ENCODE assay signal across 1 cellular context in genomic region chr3:174366904-174367303, GRCh38.
TF ChIP-seq lines count a peak whose summit lies in the region.

No MANE protein-coding gene starts in this region.

TF ChIP-seq in HEK293, 187 proteins besides CTCF, POLR2A, EP300 and RAD21:
- 0 out of 2 replicates have a peak, but pooled peaks have one; percentile 8 for TF ChIP-seq ZNF654 (tag by site-specific recombination; IDR thresholded peaks at IDR 0.05; ENCODE audit: low read depth)
- peak; percentile 42; the same call in 1 of the 2 replicates for TF ChIP-seq ZNF623 (tag by site-specific recombination; IDR thresholded peaks at IDR 0.05)
- peak; percentile 30; the same call in 1 of the 2 replicates for TF ChIP-seq ZNF202 (tag by site-specific recombination; IDR thresholded peaks at IDR 0.05; ENCODE audit: borderline replicate concordance)
- peak; percentile 59 for TF ChIP-seq ZBTB8A (tag by site-specific recombination; IDR thresholded peaks at IDR 0.05)
- TF ChIP-seq ZBTB11 (tag by site-specific recombination; conservative IDR thresholded peaks at IDR 0.05; ENCODE audit: low read depth) = peak; percentile 55
- TF ChIP-seq ZNF404 (tag by site-specific recombination; IDR thresholded peaks at IDR 0.05) = peak; percentile 50; the same call in 1 of the 2 replicates
- TF ChIP-seq ZNF558 (tag by site-specific recombination; IDR thresholded peaks at IDR 0.05) = 0 out of 2 replicates have a peak, but pooled peaks have one; percentile 36
- peak; percentile 47; the same call in 1 of the 2 replicates for TF ChIP-seq ZNF433 (tag by site-specific recombination; IDR thresholded peaks at IDR 0.05; ENCODE audit: low read depth)
- TF ChIP-seq ZNF394 (tag by site-specific recombination; IDR thresholded peaks at IDR 0.05; ENCODE audit: borderline replicate concordance) = peak; percentile 73; the same call in 1 of the 2 replicates
- peak; percentile 40; the same call in 1 of the 2 replicates for TF ChIP-seq ZNF266 (tag by site-specific recombination; IDR thresholded peaks at IDR 0.05; ENCODE audit: low read depth)
- peak; percentile 34 for TF ChIP-seq ZNF555 (tag by site-specific recombination; conservative IDR thresholded peaks at IDR 0.05)
- peak; percentile 68 for TF ChIP-seq ZNF518A (tag by site-specific recombination; conservative IDR thresholded peaks at IDR 0.05; ENCODE audit: low read depth)
- TF ChIP-seq ZXDB (tag by site-specific recombination; IDR thresholded peaks at IDR 0.05) = 0 out of 2 replicates have a peak, but pooled peaks have one; percentile 23
- TF ChIP-seq ZNF426 (tag by site-specific recombination; IDR thresholded peaks at IDR 0.05) = peak; percentile 63
- TF ChIP-seq ZNF140 (tag by site-specific recombination; IDR thresholded peaks at IDR 0.05) = peak; percentile 72; the same call in 1 of the 2 replicates
- TF ChIP-seq ZNF664 (tag by site-specific recombination; IDR thresholded peaks at IDR 0.05) = 0 out of 2 replicates have a peak, but pooled peaks have one; percentile 18
